Comparison of ENCODE assay signal across 9 cellular contexts in the genomic region with DNA sequence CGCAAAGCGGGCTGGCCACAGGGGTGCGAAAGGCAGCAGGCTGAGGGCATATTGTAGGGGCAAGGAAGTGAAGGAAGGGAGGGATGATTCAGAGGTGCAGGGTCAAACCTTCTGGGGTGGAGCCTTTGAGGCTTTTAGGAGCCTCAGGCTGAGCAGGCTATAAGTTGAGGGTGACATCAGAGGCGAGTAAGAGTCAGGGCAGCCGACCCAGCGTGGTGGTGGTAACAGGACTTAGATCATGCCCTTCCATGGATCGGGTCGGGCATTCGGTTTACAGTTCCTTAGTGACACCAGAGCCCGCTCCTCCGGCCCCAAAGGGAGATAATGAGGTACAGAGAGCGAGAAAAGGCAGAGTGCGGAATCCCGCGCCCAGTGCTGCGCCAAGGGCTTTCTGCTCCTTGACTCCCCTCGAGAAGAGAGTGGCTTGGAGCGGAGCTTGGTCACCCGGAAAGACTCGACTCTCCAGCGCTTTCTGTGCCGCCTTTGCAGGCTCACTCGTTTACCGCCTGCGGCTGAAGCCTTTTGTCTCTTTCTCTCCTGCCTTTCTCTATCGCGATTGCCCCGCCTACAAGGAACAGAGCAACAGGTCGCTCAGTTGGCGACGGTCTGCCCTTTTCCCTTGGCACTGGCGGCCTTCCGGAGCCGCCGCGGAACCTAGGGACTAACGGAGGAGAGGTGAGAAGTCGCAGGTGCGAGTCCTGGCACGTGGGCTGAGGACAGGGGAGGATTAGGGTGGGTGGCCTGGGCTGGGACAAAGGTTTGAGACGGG. TPM values are rescaled to one million over a fixed set of nuclear protein-coding genes. Genes with fewer than 3 reads are reported as not detected.
DNase-seq lines count a peak whose midpoint lies in the region; ATAC-seq, FAIRE-seq and TF ChIP-seq lines count a peak whose summit lies in the region.
"Had no signal": no experiment of that assay in that cellular context is flagged by ENCODE, and none has a peak within 500 bp of the region (broad histone marks: within the 10 kb centered on the region; RNA-seq: fewer than 3 reads in every experiment).

No MANE protein-coding gene starts in this region.

- H4K91ac ChIP-seq in H9 (ENCODE audit: insufficient read length, low read depth, low read length): no peak overlapping the region

- H3K4me1 ChIP-seq in H9 (ENCODE audit: insufficient read depth, low read length) (no peaks in the 10 kb centered on the region), kidney (ENCODE audit: control insufficient read depth in 1 of 2, insufficient read depth in 1 of 2, low read depth in 1 of 2, low read length in 2 of 2) (peaks cover 10 to 20% of the 10 kb centered on the region in 2 donors), thoracic aorta (ENCODE audit: control insufficient read depth in 1 of 2, low read depth in 2 of 2) (peaks cover 16 to 41% of the 10 kb centered on the region in 2 donors), testis (peaks cover 18% of the 10 kb centered on the region)

- no peaks in the 10 kb centered on the region for H3K79me2 ChIP-seq in H9 (ENCODE audit: insufficient read depth, low read length)

- H3K4me1 Mint-ChIP-seq in H9: peaks cover 43 to 54% of the 10 kb centered on the region in 2 experiments
- H3K4me1 Mint-ChIP-seq in activated naive CD8-positive, alpha-beta T cell (ENCODE audit: low read depth): peaks cover 30% of the 10 kb centered on the region

- peaks cover 0 to 2% of the 10 kb centered on the region in 2 experiments; a peak in 2 of 5 replicates for H3K9me3 Mint-ChIP-seq in H9
- H3K9me3 Mint-ChIP-seq in activated naive CD8-positive, alpha-beta T cell (ENCODE audit: low read depth): no peaks in the 10 kb centered on the region

- CTCF ChIA-PET in AG04449 (lab: Yijun Ruan, JAX): interaction anchor here (1.4 to 13.6 kb wide), 4 partner anchors 9 to 88 kb away, joined by 3 to 202 read pairs (median 16); a partner anchor contains a TSS

- 0 out of 7 replicates have a peak overlapping the region, but pooled peaks of 1 of the 3 experiments have one; percentile 29 for H3K27ac Mint-ChIP-seq in H9
- peak overlapping the region; percentile 66 for H3K27ac Mint-ChIP-seq in activated naive CD8-positive, alpha-beta T cell

- H3K79me1 ChIP-seq in H9 (ENCODE audit: insufficient read depth, low read depth, low read length, poor library complexity, severe bottlenecking): no peaks in the 10 kb centered on the region

- H2AFZ ChIP-seq in H9 (ENCODE audit: low read length): no peak overlapping the region

- no CpG with 5 or more reads among the region's 41 CpGs for WGBS in H9 (ENCODE audit: extremely low coverage, insufficient read length, low lambda C conversion rate)
- WGBS in testis, 2 donors: 1 to 2% methylated on average over 39 to 41 of the region's 41 CpGs

- peak overlapping the region; percentile 43 for H3K4me3 ChIP-seq in AG04449 (ENCODE audit: low read depth, low read length)
- peak overlapping the region; percentile 6 to 35 for H3K4me3 ChIP-seq in kidney (ENCODE audit: low read length in 2 of 2)
- peak overlapping the region; percentile 65 for H3K4me3 ChIP-seq in thoracic aorta
- peak overlapping the region in 1 of 2 donors; percentile 32 for H3K4me3 ChIP-seq in testis

- no peak for ATAC-seq in thoracic aorta (ENCODE audit: insufficient number of reproducible peaks, low FRiP score, low read depth)
- ATAC-seq in HG02938 (IDR thresholded peaks at IDR 0.05; ENCODE audit: unreplicated experiment): no peak
- no peak for ATAC-seq in HG03025 (IDR thresholded peaks at IDR 0.05; ENCODE audit: low FRiP score, unreplicated experiment)

- no peaks in the 10 kb centered on the region for H4K20me1 ChIP-seq in H9 (ENCODE audit: control insufficient read depth, insufficient read depth, insufficient read length)

- no peak overlapping the region for H2BK120ac ChIP-seq in H9 (ENCODE audit: low read depth, low read length, poor library complexity, severe bottlenecking)

- no peak overlapping the region for H3K56ac ChIP-seq in H9 (ENCODE audit: insufficient read length, low read depth, low read length)

- H2AK5ac ChIP-seq in H9 (ENCODE audit: insufficient read length, low read length): no peak overlapping the region

- POLR2A ChIA-PET in AG04449 (lab: Yijun Ruan, JAX): interaction anchor here (0.6 to 1.0 kb wide), 2 partner anchors 16 to 80 kb away, joined by 3 to 5 read pairs; a partner anchor contains a TSS

- H3K4me3 Mint-ChIP-seq in H9: peak overlapping the region; percentile 75 to 82
- H3K4me3 Mint-ChIP-seq in activated naive CD8-positive, alpha-beta T cell: peak overlapping the region; percentile 91

- H4K8ac ChIP-seq in H9 (replicated peaks; ENCODE audit: insufficient read length, low read depth, low read length): no peak overlapping the region

- no peak overlapping the region for H3K18ac ChIP-seq in H9 (ENCODE audit: insufficient read length, low read depth, low read length)

- H3K4ac ChIP-seq in H9 (ENCODE audit: low read depth, low read length): no peak overlapping the region

- H2BK15ac ChIP-seq in H9 (ENCODE audit: low read depth, low read length): no peak overlapping the region

- FAIRE-seq in kidney (lab: Jason Lieb, UNC): no peak
- FAIRE-seq: endometrium had no signal

- no peaks in the 10 kb centered on the region for H3K36me3 ChIP-seq in kidney (ENCODE audit: control insufficient read depth in 1 of 2, insufficient read depth in 2 of 2, low read length in 2 of 2)
- peaks cover 1% of the 10 kb centered on the region for H3K36me3 ChIP-seq in thoracic aorta
- no peaks in the 10 kb centered on the region for H3K36me3 ChIP-seq in testis (ENCODE audit: low read depth, missing control alignments)

- H3K27ac ChIP-seq in H9 (ENCODE audit: insufficient read length, low read depth, low read length): no peak overlapping the region
- no peak overlapping the region for H3K27ac ChIP-seq in kidney (ENCODE audit: low read depth in 2 of 2, low read length in 2 of 2)
- H3K27ac ChIP-seq in thoracic aorta: peak overlapping the region in 1 of 2 donors; percentile 37
- H3K27ac ChIP-seq in testis: no peak overlapping the region

- H3K27me3 ChIP-seq in H9 (ENCODE audit: insufficient read depth, low read length): peaks cover 80% of the 10 kb centered on the region
- peaks cover 6% of the 10 kb centered on the region for H3K27me3 ChIP-seq in thoracic aorta (replicated peaks; ENCODE audit: insufficient read depth)
- H3K27me3 ChIP-seq in testis: no peaks in the 10 kb centered on the region

- DNase-seq in AG04449 (ENCODE audit: low read depth, low spot score): no peak
- peak; percentile 79 for DNase-seq in H9
- DNase-seq in kidney: peak; percentile 70
- no peak for DNase-seq in thoracic aorta (ENCODE audit: low spot score)
- no peak for DNase-seq in testis

- no peak overlapping the region for H3K14ac ChIP-seq in H9 (ENCODE audit: insufficient read depth, low read length)

- no peaks in the 10 kb centered on the region for H3K9me3 ChIP-seq in H9 (ENCODE audit: control insufficient read depth, low read depth, low read length)
- H3K9me3 ChIP-seq in kidney (ENCODE audit: control insufficient read depth in 1 of 2, low read length in 2 of 2): no peaks in the 10 kb centered on the region
- no peaks in the 10 kb centered on the region for H3K9me3 ChIP-seq in thoracic aorta
- no peaks in the 10 kb centered on the region for H3K9me3 ChIP-seq in testis

- TF ChIP-seq CTCF in AG04449 (IDR thresholded peaks at IDR 0.05; ENCODE audit: insufficient read depth, low read length, missing control alignments) (no peak), H9 (conservative IDR thresholded peaks at IDR 0.05) (no peak), kidney (IDR thresholded peaks at IDR 0.05; ENCODE audit: borderline replicate concordance, extremely low read depth, insufficient read depth) (no peak), thoracic aorta (IDR thresholded peaks at IDR 0.05) (no peak), testis (IDR thresholded peaks at IDR 0.05) (no peak)

- H4K5ac ChIP-seq in H9 (ENCODE audit: insufficient read length, low read depth, low read length): no peak overlapping the region

- H3K23ac ChIP-seq in H9 (ENCODE audit: insufficient read length, low read depth, low read length): no peak overlapping the region

- no peak overlapping the region for H3T11ph ChIP-seq in H9 (ENCODE audit: low read length)

- TF ChIP-seq POLR2A in testis (IDR thresholded peaks at IDR 0.05): no peak

- no peak overlapping the region for H2BK5ac ChIP-seq in H9 (ENCODE audit: insufficient read length, low read length)

- no peak overlapping the region for H3K9ac ChIP-seq in H9 (ENCODE audit: extremely low read depth, insufficient read length, low read length)
- H3K9ac ChIP-seq in kidney (ENCODE audit: low read length in 2 of 2): no peak overlapping the region

- intact Hi-C loops in kidney (cut with DNase I) (no loop called here), testis (cut with DNase I; ENCODE audit: low total_unique reads) (no loop called here)

- peak overlapping the region; percentile 59 for H3K4me2 ChIP-seq in H9 (ENCODE audit: insufficient read depth, insufficient read length, low read length)

- no peak overlapping the region for H2BK12ac ChIP-seq in H9 (ENCODE audit: insufficient read length, low read depth, low read length)

- peaks cover 8 to 12% (median 11%) of the 10 kb centered on the region in 3 experiments for H3K36me3 Mint-ChIP-seq in H9 (ENCODE audit: insufficient read depth in 1 of 3, low read depth in 3 of 3)
- peaks cover 8% of the 10 kb centered on the region for H3K36me3 Mint-ChIP-seq in activated naive CD8-positive, alpha-beta T cell

- peaks cover 94% of the 10 kb centered on the region for H3K27me3 Mint-ChIP-seq in H9 (ENCODE audit: low read depth)
- peaks cover 11% of the 10 kb centered on the region for H3K27me3 Mint-ChIP-seq in activated naive CD8-positive, alpha-beta T cell

- H3K23me2 ChIP-seq in H9 (ENCODE audit: insufficient read length, low read depth, low read length, poor library complexity, severe bottlenecking): peaks cover 39% of the 10 kb centered on the region

- H2BK20ac ChIP-seq in H9 (ENCODE audit: low read depth, low read length, poor library complexity, severe bottlenecking): no peak overlapping the region

RNA-seq across cellular contexts. Expression of a gene that starts 0.7 kb away (rescaled TPM):
- total RNA-seq in H9 (2021) (1.1 TPM in 2 replicates), kidney (2.5 TPM), thoracic aorta (under 1 TPM; 0.54 to 0.71 TPM), testis (1 to 10 TPM in 1 of 2 donors, not detected in 1; 1.4 TPM)
- polyA plus RNA-seq in kidney (ENCODE audit: insufficient read depth, low read depth, low replicate concordance) (1.5 TPM), testis (ENCODE audit: insufficient read depth, low read depth, low replicate concordance) (0.33 TPM)

RNA-seq across cellular contexts. Expression of a gene that starts 8.8 kb away (rescaled TPM):
- total RNA-seq in H9 (2021): 23.8 and 28.1 TPM in 2 replicates
- 20.7 TPM for total RNA-seq in kidney
- polyA plus RNA-seq in kidney (ENCODE audit: insufficient read depth, low read depth, low replicate concordance): 20.1 TPM
- total RNA-seq in thoracic aorta: 1 to 10 TPM; 7.8 to 8.0 TPM
- 10 to 100 TPM; 17.0 to 20.1 TPM for total RNA-seq in testis
- polyA plus RNA-seq in testis (ENCODE audit: insufficient read depth, low read depth, low replicate concordance): 25.3 TPM

RNA-seq across cellular contexts. Expression of a gene that starts 15.6 kb away (rescaled TPM):
- total RNA-seq in H9 (2021): 0.20 and 0.26 TPM in 2 replicates
- not detected for total RNA-seq in kidney
- not detected for polyA plus RNA-seq in kidney (ENCODE audit: insufficient read depth, low read depth, low replicate concordance)
- not detected for total RNA-seq in thoracic aorta
- 1 to 10 TPM; 1.3 to 4.5 TPM for total RNA-seq in testis
- 1.1 TPM for polyA plus RNA-seq in testis (ENCODE audit: insufficient read depth, low read depth, low replicate concordance)

RNA-seq across cellular contexts. Expression of a gene that starts 15.8 kb away (rescaled TPM):
- total RNA-seq in H9 (2021) (33.3 and 35.2 TPM in 2 replicates), kidney (29.1 TPM), thoracic aorta (10 to 100 TPM; 37.9 to 38.9 TPM), testis (10 to 100 TPM; 30.1 to 36.2 TPM)
- polyA plus RNA-seq in kidney (ENCODE audit: insufficient read depth, low read depth, low replicate concordance) (11.5 TPM), testis (ENCODE audit: insufficient read depth, low read depth, low replicate concordance) (19.6 TPM)

RNA-seq across cellular contexts. Expression of a gene that starts 15.9 kb away (rescaled TPM):
- total RNA-seq in H9 (2021): 21.5 and 21.6 TPM in 2 replicates
- total RNA-seq in kidney: 23.1 TPM
- 2.8 TPM for polyA plus RNA-seq in kidney (ENCODE audit: insufficient read depth, low read depth, low replicate concordance)
- total RNA-seq in thoracic aorta: 10 to 100 TPM; 31.5 to 43.4 TPM
- 10 to 100 TPM; 29.4 to 30.2 TPM for total RNA-seq in testis
- polyA plus RNA-seq in testis (ENCODE audit: insufficient read depth, low read depth, low replicate concordance): 15.5 TPM

Comparison
In these comparisons a context has a peak if more than half of its experiments do, and no peak if none do; other contexts are left out.
1. DNase-seq: peak in H9 (single experiment) and kidney (single experiment); none in AG04449 (single experiment), thoracic aorta (single experiment) and testis (single experiment).